14 cellular contexts compared by ENCODE assay signal in the genomic region with DNA sequence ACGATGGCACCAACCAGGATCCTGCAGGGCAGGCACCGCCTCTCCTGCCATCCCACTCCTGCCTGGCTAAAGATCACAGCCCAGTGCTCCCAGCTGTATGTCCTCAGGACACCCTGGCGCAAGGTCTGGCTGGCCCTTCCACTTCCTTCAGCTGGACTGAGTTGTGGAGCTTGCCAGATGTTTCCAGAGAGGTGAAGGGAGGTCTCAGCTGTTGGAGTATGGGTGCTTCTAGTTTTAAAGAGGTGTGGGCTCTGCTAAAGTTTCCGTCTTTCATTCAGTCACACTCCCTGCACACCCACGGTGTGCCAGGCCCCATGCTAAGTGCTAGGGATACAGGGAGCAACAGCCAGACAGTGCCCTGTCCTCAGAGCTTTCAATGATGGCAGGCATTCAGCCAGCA.
"Had no signal": no experiment of that assay in that cellular context is flagged by ENCODE, and none has a peak within 500 bp of the region (broad histone marks: within the 10 kb centered on the region; RNA-seq: fewer than 3 reads in every experiment).

No MANE protein-coding gene starts in this region.

- H3K4me3 ChIP-seq: adrenal gland, colonic mucosa, hepatocyte, left ventricle myocardium inferior, pancreas had no signal

- H3K4me1 ChIP-seq: colonic mucosa had no signal

- FAIRE-seq: kidney, pancreas, TTC549 had no signal

- ATAC-seq: pancreas had no signal

- H2AFZ ChIP-seq: hepatocyte had no signal

- H3K9me3 Mint-ChIP-seq: activated naive CD4-positive, alpha-beta T cell treated with anti-CD3 and anti-CD28 coated beads for 36 hours; T-helper 1 cell treated with Interleukin-12 subunit alpha and Interleukin-12 subunit beta and Interleukin-4 antibody, amounts not matched to agents 30 μg/mL and 1 μg/mL, for 36 hours had no signal

- H3K4me3 Mint-ChIP-seq: activated naive CD4-positive, alpha-beta T cell treated with anti-CD3 and anti-CD28 coated beads for 36 hours; T-helper 1 cell treated with Interleukin-12 subunit alpha and Interleukin-12 subunit beta and Interleukin-4 antibody, amounts not matched to agents 30 μg/mL and 1 μg/mL, for 36 hours had no signal

- H3K79me2 ChIP-seq: hepatocyte had no signal

- H3K27me3 ChIP-seq: adrenal gland, colonic mucosa, hepatocyte, pancreas had no signal

- H3K9me3 ChIP-seq: adrenal gland, colonic mucosa, left ventricle myocardium inferior, pancreas had no signal

- H3K27ac ChIP-seq: adrenal gland, colonic mucosa, hepatocyte, left ventricle myocardium inferior, pancreas had no signal

- H3K4me2 ChIP-seq: hepatocyte had no signal

- H3K27ac Mint-ChIP-seq: activated naive CD4-positive, alpha-beta T cell treated with anti-CD3 and anti-CD28 coated beads for 36 hours; T-helper 1 cell treated with Interleukin-12 subunit alpha and Interleukin-12 subunit beta and Interleukin-4 antibody, amounts not matched to agents 30 μg/mL and 1 μg/mL, for 36 hours had no signal

- H3K36me3 ChIP-seq: adrenal gland, colonic mucosa, left ventricle myocardium inferior, pancreas had no signal

- DNase-seq: activated CD4-positive, CD25-positive, alpha-beta regulatory T cell; activated naive CD4-positive, alpha-beta T cell treated with anti-CD3 and anti-CD28 coated beads for 36 hours; activated T-cell treated with anti-CD3 and anti-CD28 coated beads, Interleukin-2, amount 50 U/mL, for 48 hours; adrenal gland; colonic mucosa; effector CD8-positive, alpha-beta T cell; kidney; left ventricle myocardium inferior; mesenchymal stem cell; pancreas; stimulated activated CD4-positive, alpha-beta T cell treated with anti-CD3 and anti-CD28 coated beads, Interleukin-2, amount 100 ng/mL, for 48 hours had no signal
